12 cellular contexts compared by ENCODE assay signal in the genomic region with DNA sequence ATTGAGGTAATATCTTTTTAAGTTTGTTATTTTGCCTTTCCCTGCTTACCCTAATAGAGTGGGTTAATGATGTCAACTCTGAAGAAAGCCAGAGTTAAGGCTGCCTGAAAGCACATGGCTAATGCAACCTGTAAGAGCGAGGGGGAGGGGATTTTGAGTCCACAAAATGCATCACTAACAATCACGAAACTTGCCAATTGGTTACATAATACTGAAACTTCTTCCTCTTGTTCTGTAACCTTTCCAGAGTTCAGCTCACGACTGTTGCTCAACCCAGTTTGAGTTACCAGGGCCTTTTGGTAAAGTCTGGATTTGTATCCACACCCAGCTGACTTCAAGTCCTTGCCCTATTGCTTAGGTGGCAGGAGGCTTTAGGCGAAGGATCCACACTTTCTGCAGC.
DNase-seq lines count a peak whose midpoint lies in the region; ATAC-seq and TF ChIP-seq lines count a peak whose summit lies in the region.
"Had no signal": no experiment of that assay in that cellular context is flagged by ENCODE, and none has a peak within 500 bp of the region (broad histone marks: within the 10 kb centered on the region; RNA-seq: fewer than 3 reads in every experiment).

No MANE protein-coding gene starts in this region.

- no peaks in the 10 kb centered on the region for H3K36me3 ChIP-seq in neutrophil

- no peaks in the 10 kb centered on the region for H3K36me3 Mint-ChIP-seq in effector memory CD8-positive, alpha-beta T cell (ENCODE audit: insufficient read depth)
- H3K36me3 Mint-ChIP-seq: CD4-positive, alpha-beta memory T cell; naive thymus-derived CD8-positive, alpha-beta T cell had no signal

- H3K9me3 ChIP-seq in neutrophil: no peaks in the 10 kb centered on the region

- H3K4me1 ChIP-seq in neutrophil (ENCODE audit: control insufficient read depth in 1 of 2, insufficient read depth in 1 of 2, low read depth in 1 of 2, low read length in 1 of 2): peaks cover 47 to 65% of the 10 kb centered on the region in 2 experiments

- no peak for TF ChIP-seq CTCF in neutrophil (IDR thresholded peaks at IDR 0.05)

- H3K27ac ChIP-seq in neutrophil: peak overlapping the region; percentile 83

- DNase-seq in GM03348 (ENCODE audit: low spot score): peak; percentile 21
- peak; percentile 27 for DNase-seq in OCI-M1 (lab: John Stamatoyannopoulos, UW)
- DNase-seq in fibroblast of gingiva (ENCODE audit: low read depth): peak; percentile 65
- DNase-seq in effector memory CD8-positive, alpha-beta T cell: no peak
- DNase-seq: activated T-cell treated with anti-CD3 and anti-CD28 coated beads, Interleukin-2, amount 50 U/mL, for 1 hour; CD4-positive, alpha-beta memory T cell; H9; naive thymus-derived CD8-positive, alpha-beta T cell had no signal

- peaks cover 12 to 32% of the 10 kb centered on the region in 2 donors for H3K4me1 Mint-ChIP-seq in effector memory CD8-positive, alpha-beta T cell (ENCODE audit: low read depth in 2 of 2)

- H3K27ac Mint-ChIP-seq in effector memory CD8-positive, alpha-beta T cell: peak overlapping the region in 1 of 2 donors; percentile 77
- H3K27ac Mint-ChIP-seq: CD4-positive, alpha-beta memory T cell; H9; naive thymus-derived CD8-positive, alpha-beta T cell had no signal

- H3K9me3 Mint-ChIP-seq in effector memory CD8-positive, alpha-beta T cell: no peaks in the 10 kb centered on the region
- H3K9me3 Mint-ChIP-seq: H9 had no signal

- no peak overlapping the region for H3K4me3 Mint-ChIP-seq in effector memory CD8-positive, alpha-beta T cell
- H3K4me3 Mint-ChIP-seq: CD4-positive, alpha-beta memory T cell; H9; naive thymus-derived CD8-positive, alpha-beta T cell had no signal

- no peaks in the 10 kb centered on the region for H3K27me3 ChIP-seq in neutrophil

- no peak overlapping the region for H3K4me3 ChIP-seq in neutrophil (ENCODE audit: low read depth in 1 of 2, low read length in 1 of 2)

- ATAC-seq in HG03108 (IDR thresholded peaks at IDR 0.05; ENCODE audit: unreplicated experiment) (no peak), GM18873 (IDR thresholded peaks at IDR 0.05; ENCODE audit: low FRiP score, unreplicated experiment) (no peak), HG02973 (IDR thresholded peaks at IDR 0.05; ENCODE audit: unreplicated experiment) (no peak)
- ATAC-seq in effector memory CD8-positive, alpha-beta T cell (replicated peaks): no peak
- ATAC-seq: naive thymus-derived CD8-positive, alpha-beta T cell had no signal

- H3K27me3 Mint-ChIP-seq in effector memory CD8-positive, alpha-beta T cell: no peaks in the 10 kb centered on the region
- H3K27me3 Mint-ChIP-seq: CD4-positive, alpha-beta memory T cell had no signal

Comparison
In these comparisons a context has a peak if more than half of its experiments do, and no peak if none do; other contexts are left out.
1. DNase-seq: peak in GM03348 (single experiment), OCI-M1 (single experiment) and fibroblast of gingiva (single experiment); none in effector memory CD8-positive, alpha-beta T cell (0 of 3).